In genomic region chr7:50450691-50451051, GRCh38 we compare ENCODE assay signal across 8 cellular contexts. TPM values are rescaled to one million over a fixed set of nuclear protein-coding genes. Genes with fewer than 3 reads are reported as not detected.
DNase-seq lines count a peak whose midpoint lies in the region; ATAC-seq and TF ChIP-seq lines count a peak whose summit lies in the region.

No MANE protein-coding gene starts in this region.

- no peaks in the 10 kb centered on the region for H3K9me2 ChIP-seq in MM.1S (replicated peaks; ENCODE audit: insufficient read depth, low read length)

- H3K27ac Mint-ChIP-seq in activated naive CD4-positive, alpha-beta T cell treated with anti-CD3 and anti-CD28 coated beads, Interleukin-2, amount 50 U/mL, for 72 hours: peak overlapping the region; percentile 94 to 99

- no peak overlapping the region for H3K27ac ChIP-seq in MM.1S (ENCODE audit: low read length)
- no peak overlapping the region for H3K27ac ChIP-seq in iPS DF 6.9 (ENCODE audit: low read length)

- WGBS in iPS DF 6.9 (ENCODE audit: insufficient coverage, insufficient read length): no CpG with 5 or more reads among the region's 24 CpGs

- no peaks in the 10 kb centered on the region for H3K9me3 Mint-ChIP-seq in activated naive CD4-positive, alpha-beta T cell treated with anti-CD3 and anti-CD28 coated beads, Interleukin-2, amount 50 U/mL, for 72 hours

- H3K36me3 ChIP-seq in MM.1S (replicated peaks; ENCODE audit: insufficient read depth, low read length) (peaks cover 10% of the 10 kb centered on the region; the same call in 1 of the 2 replicates), iPS DF 6.9 (ENCODE audit: control insufficient read depth, insufficient read depth, low read length) (no peaks in the 10 kb centered on the region)

- H3K79me2 ChIP-seq in MM.1S (ENCODE audit: low read length): peaks cover 37% of the 10 kb centered on the region

- H3K27me3 ChIP-seq in MM.1S (replicated peaks; ENCODE audit: insufficient read depth, low read length) (no peaks in the 10 kb centered on the region), iPS DF 6.9 (ENCODE audit: control insufficient read depth, insufficient read depth, low read length) (no peaks in the 10 kb centered on the region)

- H3K4me1 ChIP-seq in MM.1S (ENCODE audit: low read length): peaks cover 7% of the 10 kb centered on the region; the same call in 1 of the 2 replicates
- 0 out of 2 replicates have a peak, but pooled peaks cover 3% of the 10 kb centered on the region for H3K4me1 ChIP-seq in iPS DF 6.9 (ENCODE audit: control insufficient read depth, insufficient read depth, low read length)

- H4K20me1 ChIP-seq in MM.1S (ENCODE audit: insufficient read depth, low read length): no peaks in the 10 kb centered on the region

- ATAC-seq in activated naive CD4-positive, alpha-beta T cell treated with anti-CD3 and anti-CD28 coated beads, Interleukin-2, amount 50 U/mL, for 72 hours: peak; percentile 0 to 2
- ATAC-seq in HG03135 (IDR thresholded peaks at IDR 0.05; ENCODE audit: unreplicated experiment) (no peak), HG03565 (IDR thresholded peaks at IDR 0.05; ENCODE audit: unreplicated experiment) (no peak)

- peak; percentile 16 for DNase-seq in activated T-cell treated with anti-CD3 and anti-CD28 coated beads for 1 hour (ENCODE audit: low read depth)
- no peak for DNase-seq in activated T-cell treated with anti-CD3 and anti-CD28 coated beads for 4 hours
- DNase-seq in MM.1S: no peak
- peak in 1 of 2 donors; percentile 25 for DNase-seq in activated naive CD4-positive, alpha-beta T cell treated with anti-CD3 and anti-CD28 coated beads, Interleukin-2, amount 50 U/mL, for 72 hours (ENCODE audit: low spot score in 2 of 2)
- DNase-seq in iPS DF 6.9 (ENCODE audit: low read depth, low spot score): no peak
- DNase-seq in stimulated activated CD4-positive, alpha-beta T cell treated with anti-CD3 and anti-CD28 coated beads, Interleukin-4, amount 100 ng/mL, for 24 hours: peak; percentile 19

- H3K4me3 ChIP-seq in MM.1S (ENCODE audit: low read length) (peak overlapping the region; percentile 91), iPS DF 6.9 (ENCODE audit: low read length) (peak overlapping the region; percentile 88; the same call in 1 of the 2 replicates)

- peaks cover 16 to 29% of the 10 kb centered on the region in 2 donors for H3K36me3 Mint-ChIP-seq in activated naive CD4-positive, alpha-beta T cell treated with anti-CD3 and anti-CD28 coated beads, Interleukin-2, amount 50 U/mL, for 72 hours

- H2AFZ ChIP-seq in MM.1S (ENCODE audit: low read length): peak overlapping the region; percentile 100

- peak overlapping the region; percentile 91; the same call in 1 of the 2 replicates for H3K9ac ChIP-seq in MM.1S (ENCODE audit: low read length)

- no peak for TF ChIP-seq CTCF in MM.1S (IDR thresholded peaks at IDR 0.05; ENCODE audit: low read length)

- H3F3A ChIP-seq in MM.1S (ENCODE audit: insufficient read depth, low read length): peaks cover 6% of the 10 kb centered on the region

- no peaks in the 10 kb centered on the region for H3K9me3 ChIP-seq in MM.1S (replicated peaks; ENCODE audit: insufficient read depth, low read length)
- no peaks in the 10 kb centered on the region for H3K9me3 ChIP-seq in iPS DF 6.9 (ENCODE audit: control insufficient read depth, insufficient read depth, low read length)

- H3K4me2 ChIP-seq in MM.1S (ENCODE audit: low read depth, low read length): peak overlapping the region; percentile 96

RNA-seq across cellular contexts. Expression of gene FIGNL1, which starts 0.5 kb away (rescaled TPM):
- total RNA-seq in activated naive CD4-positive, alpha-beta T cell treated with anti-CD3 and anti-CD28 coated beads, Interleukin-2, amount 50 U/mL, for 72 hours: 10 to 100 TPM; 46.0 to 50.7 TPM

Comparison
In these comparisons a context has a peak if more than half of its experiments do, and no peak if none do; other contexts are left out.
1. DNase-seq: peak in activated T-cell treated with anti-CD3 and anti-CD28 coated beads for 1 hour (single experiment) and stimulated activated CD4-positive, alpha-beta T cell treated with anti-CD3 and anti-CD28 coated beads, Interleukin-4, amount 100 ng/mL, for 24 hours (single experiment); none in activated T-cell treated with anti-CD3 and anti-CD28 coated beads for 4 hours (single experiment), MM.1S (single experiment) and iPS DF 6.9 (single experiment).
2. ATAC-seq: peak in activated naive CD4-positive, alpha-beta T cell treated with anti-CD3 and anti-CD28 coated beads, Interleukin-2, amount 50 U/mL, for 72 hours (2 of 2); none in HG03135 (single experiment) and HG03565 (single experiment).